In the genomic region with DNA sequence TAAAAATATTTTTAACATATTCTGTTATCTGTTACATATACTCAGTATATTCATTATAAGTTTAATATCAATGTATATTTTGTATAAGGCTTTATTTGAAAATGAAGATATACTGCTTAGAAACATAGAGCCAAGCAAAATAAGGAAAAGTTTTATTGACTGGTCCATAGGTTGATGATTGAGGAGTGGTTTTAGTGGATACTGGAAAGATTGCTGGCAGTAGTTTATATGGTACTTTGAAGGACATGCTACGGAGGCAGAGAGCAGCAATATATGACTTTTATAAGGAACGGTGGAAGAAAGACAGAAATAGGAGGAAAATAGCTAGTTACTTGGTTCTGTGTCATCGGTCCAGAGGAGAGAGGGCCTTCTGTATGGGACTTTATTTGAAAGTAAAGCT, we compare ENCODE assay signal across 4 cellular contexts.
"Had no signal": no experiment of that assay in that cellular context is flagged by ENCODE, and none has a peak within 500 bp of the region (broad histone marks: within the 10 kb centered on the region; RNA-seq: fewer than 3 reads in every experiment).

No MANE protein-coding gene starts in this region.

- H3K9me3 Mint-ChIP-seq: H9 had no signal

- H3K4me1 Mint-ChIP-seq: H9 had no signal

- H3K27ac Mint-ChIP-seq: H9 had no signal

- DNase-seq: GM23248, H9, HCEC 1CT, IMR-90 had no signal

- H3K4me3 Mint-ChIP-seq: H9 had no signal

- H3K27ac ChIP-seq: GM23248 had no signal

- H3K4me3 ChIP-seq: GM23248 had no signal
